Comparison of ENCODE assay signal across 8 cellular contexts in the genomic region with DNA sequence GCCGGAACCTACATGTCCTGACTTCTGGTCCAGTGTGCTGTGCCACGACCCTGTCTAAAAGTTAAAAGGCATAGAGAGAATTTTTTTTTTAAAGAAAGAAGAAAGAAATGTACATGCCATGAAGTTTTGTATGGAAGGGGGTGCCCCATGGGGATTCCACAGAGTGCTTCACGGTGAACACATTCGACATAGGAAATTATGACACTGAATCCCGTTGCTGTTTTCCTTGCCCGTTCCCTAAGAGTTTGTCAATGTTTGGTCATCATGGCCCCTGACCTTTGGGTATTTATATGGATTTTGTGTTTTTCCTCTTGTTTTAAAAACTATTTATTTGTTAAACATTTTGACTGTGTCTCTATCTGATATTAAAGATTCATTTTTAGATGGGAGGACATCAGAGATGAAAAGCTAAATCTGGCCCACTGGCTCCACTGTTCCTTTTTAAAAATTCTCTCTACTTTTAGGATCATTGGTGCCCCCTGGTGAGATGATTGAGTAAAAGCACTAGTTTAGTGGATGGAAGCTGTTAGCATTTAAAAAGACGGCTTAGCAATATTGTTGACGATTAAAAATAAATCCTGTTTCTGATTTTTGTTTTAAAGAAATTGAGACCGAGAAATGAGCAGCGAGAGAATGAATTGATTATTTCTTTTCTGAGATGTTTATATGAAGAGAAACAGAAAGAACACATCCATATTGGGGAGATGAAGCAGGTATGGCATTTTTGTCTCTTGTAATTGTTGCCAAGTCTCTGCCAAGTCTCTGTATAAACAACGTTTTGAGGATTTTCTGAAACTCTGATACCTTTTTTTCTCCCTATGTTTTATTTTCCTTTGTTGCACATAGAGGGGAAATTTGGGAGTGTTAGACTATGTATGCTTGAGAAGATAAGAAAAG.
DNase-seq lines count a peak whose midpoint lies in the region; ATAC-seq, FAIRE-seq and TF ChIP-seq lines count a peak whose summit lies in the region.

No MANE protein-coding gene starts in this region.

- H3K4me3 ChIP-seq in A549 (no peak overlapping the region), NB4 (ENCODE audit: low read depth, low read length) (no peak overlapping the region), epithelial cell of proximal tubule (ENCODE audit: low read depth, low read length) (no peak overlapping the region)
- no peak overlapping the region for H3K4me3 ChIP-seq in naive thymus-derived CD4-positive, alpha-beta T cell (ENCODE audit: low read length)

- POLR2A ChIA-PET in A549 (lab: Yijun Ruan, JAX) = no interaction called here
- POLR2A ChIA-PET in naive thymus-derived CD4-positive, alpha-beta T cell (lab: Charles Lee) = interaction anchor here (0.6 to 0.7 kb wide), 2 partner anchors 140 to 482 kb away, joined by 3 read pairs; no protein-coding TSS in a partner anchor
- POLR2A ChIA-PET in activated CD4-positive, alpha-beta memory T cell treated with anti-CD3 and anti-CD28 coated beads, Interleukin-2, amount 10 ng/mL, durations not matched to agents 7 days and 5 days (lab: Charles Lee) = no interaction called here

- CTCF ChIA-PET in A549 (lab: Yijun Ruan, JAX) = interaction anchor here (0.6 to 2.5 kb wide), 17 partner anchors 11 to 583 kb away, joined by 3 to 11 read pairs (median 4); no protein-coding TSS in a partner anchor
- CTCF ChIA-PET in naive thymus-derived CD4-positive, alpha-beta T cell (lab: Charles Lee) = interaction anchor here (0.5 to 3.6 kb wide), 16 partner anchors 15 to 1047 kb away, joined by 3 to 24 read pairs (median 4); a partner anchor contains a TSS
- CTCF ChIA-PET in activated CD4-positive, alpha-beta memory T cell treated with anti-CD3 and anti-CD28 coated beads, Interleukin-2, amount 10 ng/mL, durations not matched to agents 7 days and 5 days (lab: Charles Lee) = interaction anchor here (0.9 to 3.2 kb wide), 11 partner anchors 8 to 434 kb away, joined by 3 to 22 read pairs (median 4); no protein-coding TSS in a partner anchor

- no peak overlapping the region for H3K27ac ChIP-seq in A549
- H3K27ac ChIP-seq in naive thymus-derived CD4-positive, alpha-beta T cell (ENCODE audit: low read depth, low read length) = no peak overlapping the region

- peaks cover 0 to 17% (median 6%) of the 10 kb centered on the region in 3 experiments for H3K36me3 ChIP-seq in naive thymus-derived CD4-positive, alpha-beta T cell (ENCODE audit: control insufficient read depth in 2 of 3, insufficient read depth in 3 of 3, low read length in 3 of 3)

- 49% methylated on average over 11 of the region's 11 CpGs for WGBS in A549 (ENCODE audit: missing lambda C conversion rate)

- TF ChIP-seq POLR2A in A549 (IDR thresholded peaks at IDR 0.05; ENCODE audit: low read length) = no peak
- no peak for TF ChIP-seq POLR2A in NB4 (IDR thresholded peaks at IDR 0.05; ENCODE audit: extremely low read depth, insufficient read length)

- intact Hi-C loops in naive thymus-derived CD4-positive, alpha-beta T cell (cut with micrococcal nuclease) = loop anchor here (1.0 to 10.0 kb wide), 10 partner anchors 58 to 1070 kb away; a partner anchor contains a TSS

- no peaks in the 10 kb centered on the region for H3K27me3 Mint-ChIP-seq in naive thymus-derived CD4-positive, alpha-beta T cell
- H3K27me3 Mint-ChIP-seq in activated CD4-positive, alpha-beta memory T cell treated with anti-CD3 and anti-CD28 coated beads, Interleukin-2, amount 10 ng/mL, durations not matched to agents 7 days and 5 days = no peaks in the 10 kb centered on the region

- no peak overlapping the region for H3K27ac Mint-ChIP-seq in naive thymus-derived CD4-positive, alpha-beta T cell
- H3K27ac Mint-ChIP-seq in activated CD4-positive, alpha-beta memory T cell treated with anti-CD3 and anti-CD28 coated beads, Interleukin-2, amount 10 ng/mL, durations not matched to agents 7 days and 5 days = no peak overlapping the region

- no peaks in the 10 kb centered on the region for H3K9me3 ChIP-seq in A549
- H3K9me3 ChIP-seq in naive thymus-derived CD4-positive, alpha-beta T cell (ENCODE audit: control insufficient read depth in 2 of 3, low read length in 3 of 3) = no peaks in the 10 kb centered on the region

- H3K36me3 Mint-ChIP-seq in naive thymus-derived CD4-positive, alpha-beta T cell = peaks cover 7 to 38% (median 17%) of the 10 kb centered on the region in 5 donors
- H3K36me3 Mint-ChIP-seq in activated CD4-positive, alpha-beta memory T cell treated with anti-CD3 and anti-CD28 coated beads, Interleukin-2, amount 10 ng/mL, durations not matched to agents 7 days and 5 days (ENCODE audit: low read depth) = peaks cover 12% of the 10 kb centered on the region

- peak in 1 of 2 experiments; percentile 54; a peak in 1 of 6 replicates for ATAC-seq in A549
- ATAC-seq in SK-N-SH treated with all-trans-retinoic acid at 6 μM for 48 hours = peak; percentile 75
- ATAC-seq in naive thymus-derived CD4-positive, alpha-beta T cell = peak; percentile 68
- ATAC-seq in HG02588 (IDR thresholded peaks at IDR 0.05; ENCODE audit: unreplicated experiment) = no peak

- H3K4me1 Mint-ChIP-seq in naive thymus-derived CD4-positive, alpha-beta T cell = peaks cover 0 to 6% (median 0%) of the 10 kb centered on the region in 7 donors
- H3K4me1 Mint-ChIP-seq in activated CD4-positive, alpha-beta memory T cell treated with anti-CD3 and anti-CD28 coated beads, Interleukin-2, amount 10 ng/mL, durations not matched to agents 7 days and 5 days = no peaks in the 10 kb centered on the region

- TF ChIP-seq RAD21 in A549 (conservative IDR thresholded peaks at IDR 0.05 in 1 of 2, IDR thresholded peaks at IDR 0.05 in 1 of 2) = peak; percentile 63 to 66

- no peak overlapping the region for H3K4me2 ChIP-seq in A549

- H3K27me3 ChIP-seq in naive thymus-derived CD4-positive, alpha-beta T cell (ENCODE audit: control insufficient read depth in 2 of 2, insufficient read depth in 2 of 2, low read length in 2 of 2) = no peaks in the 10 kb centered on the region

- H3K4me1 ChIP-seq in A549 = no peaks in the 10 kb centered on the region
- no peaks in the 10 kb centered on the region for H3K4me1 ChIP-seq in naive thymus-derived CD4-positive, alpha-beta T cell (ENCODE audit: control insufficient read depth in 2 of 2, insufficient read depth in 2 of 2, low read length in 2 of 2)

- H3K9me3 Mint-ChIP-seq in naive thymus-derived CD4-positive, alpha-beta T cell = no peaks in the 10 kb centered on the region
- no peaks in the 10 kb centered on the region for H3K9me3 Mint-ChIP-seq in activated CD4-positive, alpha-beta memory T cell treated with anti-CD3 and anti-CD28 coated beads, Interleukin-2, amount 10 ng/mL, durations not matched to agents 7 days and 5 days

- FAIRE-seq in A549 (lab: Jason Lieb, UNC) = no peak

- peak; percentile 35 to 45 for DNase-seq in A549 (ENCODE audit: low read depth in 1 of 2, low spot score in 1 of 2)
- DNase-seq in EL = peak; percentile 67
- DNase-seq in NB4 (ENCODE audit: low read depth) = peak; percentile 77
- no peak for DNase-seq in epithelial cell of proximal tubule (ENCODE audit: low read depth)
- DNase-seq in naive thymus-derived CD4-positive, alpha-beta T cell = peak in 7 of 9 donors; percentile 29 to 66 (median 53)
- no peak for DNase-seq in activated CD4-positive, alpha-beta memory T cell treated with anti-CD3 and anti-CD28 coated beads, Interleukin-2, amount 10 ng/mL, durations not matched to agents 7 days and 5 days

- TF ChIP-seq EP300 in A549 (IDR thresholded peaks at IDR 0.05) = no peak

- TF ChIP-seq CTCF in A549 (IDR thresholded peaks at IDR 0.05) (peak; percentile 59), NB4 (IDR thresholded peaks at IDR 0.05; ENCODE audit: low read depth, low read length) (peak; percentile 64), epithelial cell of proximal tubule (conservative IDR thresholded peaks at IDR 0.05; ENCODE audit: low read depth, low read length) (peak; percentile 72)

- H3K4me3 Mint-ChIP-seq in naive thymus-derived CD4-positive, alpha-beta T cell = no peak overlapping the region
- no peak overlapping the region for H3K4me3 Mint-ChIP-seq in activated CD4-positive, alpha-beta memory T cell treated with anti-CD3 and anti-CD28 coated beads, Interleukin-2, amount 10 ng/mL, durations not matched to agents 7 days and 5 days

TF ChIP-seq in A549, 52 proteins besides CTCF, POLR2A, EP300 and RAD21:
- TF ChIP-seq, protein P1, sequence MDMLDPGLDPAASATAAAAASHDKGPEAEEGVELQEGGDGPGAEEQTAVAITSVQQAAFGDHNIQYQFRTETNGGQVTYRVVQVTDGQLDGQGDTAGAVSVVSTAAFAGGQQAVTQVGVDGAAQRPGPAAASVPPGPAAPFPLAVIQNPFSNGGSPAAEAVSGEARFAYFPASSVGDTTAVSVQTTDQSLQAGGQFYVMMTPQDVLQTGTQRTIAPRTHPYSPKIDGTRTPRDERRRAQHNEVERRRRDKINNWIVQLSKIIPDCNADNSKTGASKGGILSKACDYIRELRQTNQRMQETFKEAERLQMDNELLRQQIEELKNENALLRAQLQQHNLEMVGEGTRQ (IDR thresholded peaks at IDR 0.05) = no peak
- TF ChIP-seq SMC3 (IDR thresholded peaks at IDR 0.05) = peak; percentile 76

TF ChIP-seq in SK-N-SH treated with all-trans-retinoic acid at 6 μM for 48 hours, 23 proteins besides CTCF, POLR2A, EP300 and RAD21 (continues in another document):
- TF ChIP-seq, protein P2, sequence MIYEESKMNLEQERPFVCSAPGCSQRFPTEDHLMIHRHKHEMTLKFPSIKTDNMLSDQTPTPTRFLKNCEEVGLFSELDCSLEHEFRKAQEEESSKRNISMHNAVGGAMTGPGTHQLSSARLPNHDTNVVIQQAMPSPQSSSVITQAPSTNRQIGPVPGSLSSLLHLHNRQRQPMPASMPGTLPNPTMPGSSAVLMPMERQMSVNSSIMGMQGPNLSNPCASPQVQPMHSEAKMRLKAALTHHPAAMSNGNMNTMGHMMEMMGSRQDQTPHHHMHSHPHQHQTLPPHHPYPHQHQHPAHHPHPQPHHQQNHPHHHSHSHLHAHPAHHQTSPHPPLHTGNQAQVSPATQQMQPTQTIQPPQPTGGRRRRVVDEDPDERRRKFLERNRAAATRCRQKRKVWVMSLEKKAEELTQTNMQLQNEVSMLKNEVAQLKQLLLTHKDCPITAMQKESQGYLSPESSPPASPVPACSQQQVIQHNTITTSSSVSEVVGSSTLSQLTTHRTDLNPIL (CRISPR knock-in tag; IDR thresholded peaks at IDR 0.05; ENCODE audit: low read depth) = no peak
- TF ChIP-seq RARB (CRISPR knock-in tag; IDR thresholded peaks at IDR 0.05) = no peak
- TF ChIP-seq ZNF565 (CRISPR knock-in tag; conservative IDR thresholded peaks at IDR 0.05; ENCODE audit: low read depth) = no peak
- no peak for TF ChIP-seq TOX (CRISPR knock-in tag; IDR thresholded peaks at IDR 0.05; ENCODE audit: borderline replicate concordance)
- TF ChIP-seq SNAI2 (CRISPR knock-in tag; IDR thresholded peaks at IDR 0.05) = no peak
- TF ChIP-seq ZNF70 (CRISPR knock-in tag; IDR thresholded peaks at IDR 0.05) = no peak
- TF ChIP-seq ZFP3 (CRISPR knock-in tag; IDR thresholded peaks at IDR 0.05) = no peak

Comparison
In these comparisons a context has a peak if more than half of its experiments do, and no peak if none do; other contexts are left out.
1. DNase-seq: peak in A549 (2 of 2), EL (single experiment), NB4 (single experiment) and naive thymus-derived CD4-positive, alpha-beta T cell (7 of 9); none in epithelial cell of proximal tubule (single experiment) and activated CD4-positive, alpha-beta memory T cell treated with anti-CD3 and anti-CD28 coated beads, Interleukin-2, amount 10 ng/mL, durations not matched to agents 7 days and 5 days (single experiment).
2. Peak in every context shown above with its lines, with median percentiles within 50 percentile points of each other: CTCF ChIP-seq.